Comparison of ENCODE assay signal across 18 cellular contexts in the genomic region with DNA sequence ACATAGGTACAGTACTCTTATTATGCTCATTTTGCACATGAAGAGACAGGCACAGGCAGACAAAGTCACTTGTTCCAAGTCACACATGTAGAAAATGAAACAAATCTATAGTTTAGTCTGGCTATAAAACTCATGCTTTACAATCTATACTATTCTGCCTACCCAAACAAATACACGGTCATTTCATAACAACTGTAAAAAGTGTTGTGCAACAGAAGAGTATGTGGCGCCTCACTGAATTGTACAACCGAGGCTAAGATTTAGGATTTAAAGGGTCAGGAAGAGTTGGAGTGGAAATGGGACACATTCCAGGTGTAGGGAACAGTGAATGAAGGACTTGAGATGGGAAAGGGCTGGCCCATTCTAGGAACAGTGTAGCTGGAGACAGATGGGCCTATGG.
DNase-seq lines count a peak whose midpoint lies in the region; ATAC-seq, FAIRE-seq and TF ChIP-seq lines count a peak whose summit lies in the region.
"Had no signal": no experiment of that assay in that cellular context is flagged by ENCODE, and none has a peak within 500 bp of the region (broad histone marks: within the 10 kb centered on the region; RNA-seq: fewer than 3 reads in every experiment).

No MANE protein-coding gene starts in this region.

- TF ChIP-seq POLR2A in IMR-90 (IDR thresholded peaks at IDR 0.05; ENCODE audit: low read depth, low read length), result no peak

- DNase-seq in HTR-8/SVneo (ENCODE audit: insufficient read length, low spot score), result no peak
- DNase-seq in IMR-90, result no peak
- no peak for DNase-seq in bronchial epithelial cell (ENCODE audit: low read depth)
- no peak for DNase-seq in mesenchymal stem cell
- DNase-seq in NCI-H1105 (lab: John Stamatoyannopoulos, UW), result no peak
- DNase-seq: C1 segment of cervical spinal cord; Calu3; CD4-positive, alpha-beta memory T cell; COR-L47; DMS53; DMS79 treated with DMSO at 0.1 percent for 48 hours; GF-D8; H9 had no signal

- no peak overlapping the region for H2AK9ac ChIP-seq in IMR-90 (replicated peaks; ENCODE audit: low read depth, low read length, poor library complexity)

- H3K4me2 ChIP-seq in IMR-90 (ENCODE audit: low read depth, low read length), result no peak overlapping the region
- H3K4me2 ChIP-seq in mesenchymal stem cell (ENCODE audit: low read length, poor library complexity, severe bottlenecking), result no peak overlapping the region
- H3K4me2 ChIP-seq: GM23338 had no signal

- in situ Hi-C loops in IMR-90 (cut with MboI; ENCODE audit: low sequenced_read_pairs), result no loop called here

- H3K56ac ChIP-seq in IMR-90 (ENCODE audit: extremely low read depth, insufficient read depth, low read length), result no peak overlapping the region

- dilution Hi-C loops in IMR-90 (cut with HindIII; ENCODE audit: low sequenced_read_pairs, unreplicated experiment), result no loop called here

- H4K91ac ChIP-seq in IMR-90 (ENCODE audit: insufficient read depth, low read depth, low read length) (peak overlapping the region; percentile 75), mesenchymal stem cell (ENCODE audit: low read length) (no peak overlapping the region)

- no peaks in the 10 kb centered on the region for H4K20me1 ChIP-seq in IMR-90 (ENCODE audit: insufficient read depth, low read length)

- H2BK120ac ChIP-seq in IMR-90 (ENCODE audit: low read depth, low read length), result peak overlapping the region; percentile 77
- no peak overlapping the region for H2BK120ac ChIP-seq in mesenchymal stem cell (ENCODE audit: low read depth, low read length)

- no peak for ATAC-seq in IMR-90 (ENCODE audit: low read depth)
- no peak for ATAC-seq in GM21367 (IDR thresholded peaks at IDR 0.05; ENCODE audit: unreplicated experiment)
- no peak for ATAC-seq in GM21723 (IDR thresholded peaks at IDR 0.05; ENCODE audit: unreplicated experiment)
- ATAC-seq: GM23338, HCT116 had no signal

- H3K14ac ChIP-seq in IMR-90 (replicated peaks; ENCODE audit: low read depth, low read length) (peak overlapping the region; percentile 39), mesenchymal stem cell (ENCODE audit: low read length in 2 of 2) (no peak overlapping the region)

- peak; percentile 40 for FAIRE-seq in HTR-8/SVneo (lab: Jason Lieb, UNC)
- FAIRE-seq in bronchial epithelial cell (lab: Jason Lieb, UNC), result peak; percentile 47
- FAIRE-seq: GM12892 had no signal

- peak overlapping the region; percentile 83 for H2AK5ac ChIP-seq in IMR-90 (ENCODE audit: low read depth, low read length)
- no peak overlapping the region for H2AK5ac ChIP-seq in mesenchymal stem cell (ENCODE audit: low read length, severe bottlenecking)

- H3K27ac ChIP-seq in IMR-90 (ENCODE audit: insufficient read depth, low read length) (peak overlapping the region; percentile 71), mesenchymal stem cell (ENCODE audit: low read length, poor library complexity, severe bottlenecking) (no peak overlapping the region)

- peak overlapping the region; percentile 33; the same call in 1 of the 2 replicates for H3K23ac ChIP-seq in IMR-90 (ENCODE audit: low read depth, low read length)
- no peak overlapping the region for H3K23ac ChIP-seq in mesenchymal stem cell (ENCODE audit: low read length in 2 of 2)

- H2BK5ac ChIP-seq in IMR-90 (ENCODE audit: low read depth, low read length, poor library complexity, severe bottlenecking), result peak overlapping the region; percentile 94
- no peak overlapping the region for H2BK5ac ChIP-seq in mesenchymal stem cell (ENCODE audit: low read depth, low read length, poor library complexity, severe bottlenecking)

- H3K9ac ChIP-seq in IMR-90 (ENCODE audit: low read depth, low read length) (no peak overlapping the region), mesenchymal stem cell (ENCODE audit: low read length) (no peak overlapping the region)

- H3K4me3 ChIP-seq in IMR-90 (ENCODE audit: insufficient read depth, low read depth, low read length) (no peak overlapping the region), bronchial epithelial cell (ENCODE audit: low read depth, low read length) (no peak overlapping the region), mesenchymal stem cell (ENCODE audit: insufficient read depth in 1 of 2, low read depth in 1 of 2, low read length in 2 of 2) (no peak overlapping the region)
- H3K4me3 ChIP-seq: GM23338 had no signal

- peak overlapping the region; percentile 77 to 85 for H4K8ac ChIP-seq in IMR-90 (ENCODE audit: low read depth in 2 of 2, low read length in 2 of 2)
- H4K8ac ChIP-seq in mesenchymal stem cell (ENCODE audit: low read length), result no peak overlapping the region

- H2BK20ac ChIP-seq in IMR-90 (ENCODE audit: low read depth, low read length), result peak overlapping the region; percentile 85

- peaks cover 4 to 37% of the 10 kb centered on the region in 2 experiments; a peak in 2 of 4 replicates for H3K79me1 ChIP-seq in IMR-90 (ENCODE audit: low read depth in 1 of 2, low read length in 2 of 2)
- H3K79me1 ChIP-seq in mesenchymal stem cell (replicated peaks; ENCODE audit: low read length, poor library complexity, severe bottlenecking), result no peaks in the 10 kb centered on the region

- H4K5ac ChIP-seq in IMR-90 (ENCODE audit: low read depth, low read length), result peak overlapping the region; percentile 90; the same call in 1 of the 2 replicates

- H3K4ac ChIP-seq in IMR-90 (ENCODE audit: low read depth, low read length) (peak overlapping the region; percentile 74), mesenchymal stem cell (ENCODE audit: low read depth in 1 of 2, low read length in 2 of 2) (no peak overlapping the region)

- H2AFZ ChIP-seq in IMR-90 (replicated peaks; ENCODE audit: low read length, poor library complexity) (no peak overlapping the region), mesenchymal stem cell (ENCODE audit: low read depth, low read length) (no peak overlapping the region)

- H2BK12ac ChIP-seq in mesenchymal stem cell (ENCODE audit: low read length in 2 of 2), result no peak overlapping the region

- H3K9me3 ChIP-seq in IMR-90 (ENCODE audit: control insufficient read depth, insufficient read depth, low read length) (no peaks in the 10 kb centered on the region), mesenchymal stem cell (ENCODE audit: control insufficient read depth, low read length) (no peaks in the 10 kb centered on the region)

- H3K4me1 ChIP-seq in IMR-90 (ENCODE audit: control insufficient read depth, insufficient read depth, low read length) (peaks cover 17% of the 10 kb centered on the region), mesenchymal stem cell (ENCODE audit: control insufficient read depth, insufficient read depth, low read depth, low read length) (peaks cover 3% of the 10 kb centered on the region)

- H3K36me3 ChIP-seq in IMR-90 (ENCODE audit: control insufficient read depth, insufficient read depth, low read length), result no peaks in the 10 kb centered on the region
- no peaks in the 10 kb centered on the region for H3K36me3 ChIP-seq in bronchial epithelial cell (ENCODE audit: control insufficient read depth, insufficient read depth, low read length)
- H3K36me3 ChIP-seq in mesenchymal stem cell (ENCODE audit: control insufficient read depth in 1 of 2, insufficient read depth in 2 of 2, low read depth in 1 of 2, low read length in 2 of 2), result no peaks in the 10 kb centered on the region

- no TSS peak for BruUV-seq in IMR-90 (replicated peaks; lab: Mats Ljungman, UMichigan)

- CTCF ChIA-PET in IMR-90 (lab: Yijun Ruan, JAX), result no interaction called here

- intact Hi-C loops in IMR-90 (cut with micrococcal nuclease), result no loop called here

- H2BK15ac ChIP-seq in IMR-90 (ENCODE audit: low read depth, low read length) (peak overlapping the region; percentile 93; the same call in 2 of the 3 replicates), mesenchymal stem cell (ENCODE audit: low read depth, poor library complexity, severe bottlenecking) (peak overlapping the region; percentile 60)

- H3K9me1 ChIP-seq in IMR-90 (ENCODE audit: insufficient read depth, low read length), result peaks cover 3% of the 10 kb centered on the region; the same call in 1 of the 2 replicates

- TF ChIP-seq RAD21 in IMR-90 (IDR thresholded peaks at IDR 0.05; ENCODE audit: low read length), result no peak

- POLR2A ChIA-PET in IMR-90 (lab: Charles Lee; ENCODE audit: unreplicated experiment), result no interaction called here

- H3K18ac ChIP-seq in IMR-90 (ENCODE audit: low read depth, low read length) (peak overlapping the region; percentile 94), mesenchymal stem cell (ENCODE audit: low read depth in 1 of 2, low read length in 2 of 2) (no peak overlapping the region)

- no peak for TF ChIP-seq CTCF in IMR-90 (conservative IDR thresholded peaks at IDR 0.05; ENCODE audit: low read depth, low read length)
- TF ChIP-seq CTCF in bronchial epithelial cell (IDR thresholded peaks at IDR 0.05; ENCODE audit: insufficient read depth, low read length, severe bottlenecking), result no peak

- H3K27me3 ChIP-seq in IMR-90 (ENCODE audit: control insufficient read depth, insufficient read depth, low read length) (no peaks in the 10 kb centered on the region), bronchial epithelial cell (ENCODE audit: control insufficient read depth, insufficient read depth, low read length) (no peaks in the 10 kb centered on the region), mesenchymal stem cell (ENCODE audit: control insufficient read depth in 1 of 2, insufficient read depth in 1 of 2, low read length in 2 of 2) (no peaks in the 10 kb centered on the region)

- WGBS in IMR-90 (ENCODE audit: extremely low coverage in 2 of 2, insufficient read length in 1 of 2), 2 experiments, result 54% methylated on average over 2 of the region's 3 CpGs; no CpG with 5 or more reads in 1 of the 2 experiments
- 96% methylated on average over 3 of the region's 3 CpGs for WGBS in mesenchymal stem cell

TF ChIP-seq in IMR-90, 13 proteins besides CTCF, POLR2A, EP300 and RAD21:
- TF ChIP-seq RFX5 (IDR thresholded peaks at IDR 0.05; ENCODE audit: low read depth, low read length) (no peak), CEBPB (IDR thresholded peaks at IDR 0.05; ENCODE audit: low read depth, low read length) (peak; percentile 84)
